25 cellular contexts compared by ENCODE assay signal in the genomic region with DNA sequence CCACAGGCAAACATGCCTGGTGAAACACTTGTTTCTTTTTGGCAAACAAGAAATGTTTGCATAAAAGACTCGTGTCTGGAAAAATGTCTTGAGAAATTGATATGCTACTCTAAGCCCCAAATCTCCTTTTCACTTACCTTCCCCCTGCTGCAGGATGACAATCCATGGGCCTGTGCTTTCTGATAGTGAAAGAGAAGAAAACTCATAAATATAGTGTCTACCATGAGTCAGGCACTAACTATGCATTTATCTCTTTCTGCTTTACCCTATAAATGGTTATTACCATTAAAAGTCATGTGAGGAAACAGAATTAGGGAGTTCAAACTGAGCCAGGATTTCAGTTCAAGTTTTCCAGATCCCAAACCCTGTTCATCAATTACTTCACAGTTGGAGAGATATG.
"Had no signal": no experiment of that assay in that cellular context is flagged by ENCODE, and none has a peak within 500 bp of the region (broad histone marks: within the 10 kb centered on the region; RNA-seq: fewer than 3 reads in every experiment).

No MANE protein-coding gene starts in this region.

- H3K27me3 Mint-ChIP-seq: activated CD4-positive, alpha-beta memory T cell treated with anti-CD3 and anti-CD28 coated beads for 36 hours; activated CD4-positive, alpha-beta T cell treated with anti-CD3 and anti-CD28 coated beads, Interleukin-2, amount 10 ng/mL, durations not matched to agents 7 days and 5 days; activated naive CD8-positive, alpha-beta T cell; activated T-helper 17 cell treated with anti-CD3 and anti-CD28 coated beads, Interleukin-2, amount 50 U/mL, for 72 hours had no signal

- H3K36me3 Mint-ChIP-seq: activated CD4-positive, alpha-beta memory T cell treated with anti-CD3 and anti-CD28 coated beads for 36 hours; activated naive CD8-positive, alpha-beta T cell had no signal

- H3K9me3 ChIP-seq: Peyer's patch, SJCRH30 had no signal

- H3K4me3 ChIP-seq: Peyer's patch, SJCRH30 had no signal

- H3K27ac Mint-ChIP-seq: activated CD4-positive, alpha-beta memory T cell treated with anti-CD3 and anti-CD28 coated beads for 36 hours; activated CD4-positive, alpha-beta T cell treated with anti-CD3 and anti-CD28 coated beads, Interleukin-2, amount 10 ng/mL, durations not matched to agents 7 days and 5 days; activated naive CD4-positive, alpha-beta T cell treated with anti-CD3 and anti-CD28 coated beads for 36 hours; activated naive CD8-positive, alpha-beta T cell; activated T-helper 17 cell treated with anti-CD3 and anti-CD28 coated beads, Interleukin-2, amount 50 U/mL, for 72 hours; T-helper 1 cell treated with Interleukin-12 subunit alpha and Interleukin-12 subunit beta and Interleukin-4 antibody, amounts not matched to agents 30 μg/mL and 1 μg/mL, for 36 hours had no signal

- H3K27me3 ChIP-seq: Peyer's patch, SJCRH30 had no signal

- H3K9me3 Mint-ChIP-seq: activated CD4-positive, alpha-beta memory T cell treated with anti-CD3 and anti-CD28 coated beads for 36 hours; activated CD4-positive, alpha-beta T cell treated with anti-CD3 and anti-CD28 coated beads, Interleukin-2, amount 10 ng/mL, durations not matched to agents 7 days and 5 days; activated naive CD4-positive, alpha-beta T cell treated with anti-CD3 and anti-CD28 coated beads for 36 hours; activated T-helper 17 cell treated with anti-CD3 and anti-CD28 coated beads, Interleukin-2, amount 50 U/mL, for 72 hours; T-helper 1 cell treated with Interleukin-12 subunit alpha and Interleukin-12 subunit beta and Interleukin-4 antibody, amounts not matched to agents 30 μg/mL and 1 μg/mL, for 36 hours had no signal

- ATAC-seq: activated T-helper 17 cell treated with anti-CD3 and anti-CD28 coated beads, Interleukin-2, amount 50 U/mL, for 72 hours had no signal

- H3K4me3 Mint-ChIP-seq: activated CD4-positive, alpha-beta memory T cell treated with anti-CD3 and anti-CD28 coated beads for 36 hours; activated CD4-positive, alpha-beta T cell treated with anti-CD3 and anti-CD28 coated beads, Interleukin-2, amount 10 ng/mL, durations not matched to agents 7 days and 5 days; activated naive CD4-positive, alpha-beta T cell treated with anti-CD3 and anti-CD28 coated beads for 36 hours; activated naive CD8-positive, alpha-beta T cell; activated T-helper 17 cell treated with anti-CD3 and anti-CD28 coated beads, Interleukin-2, amount 50 U/mL, for 72 hours; T-helper 1 cell treated with Interleukin-12 subunit alpha and Interleukin-12 subunit beta and Interleukin-4 antibody, amounts not matched to agents 30 μg/mL and 1 μg/mL, for 36 hours had no signal

- H3K4me1 Mint-ChIP-seq: activated CD4-positive, alpha-beta T cell treated with anti-CD3 and anti-CD28 coated beads, Interleukin-2, amount 10 ng/mL, durations not matched to agents 7 days and 5 days; activated T-helper 17 cell treated with anti-CD3 and anti-CD28 coated beads, Interleukin-2, amount 50 U/mL, for 72 hours had no signal

- H3K4me1 ChIP-seq: Peyer's patch, SJCRH30 had no signal

- H3K36me3 ChIP-seq: Peyer's patch, SJCRH30 had no signal

- DNase-seq: activated CD4-positive, alpha-beta memory T cell treated with anti-CD3 and anti-CD28 coated beads for 36 hours; activated CD4-positive, alpha-beta T cell treated with anti-CD3 and anti-CD28 coated beads, Interleukin-2, amount 10 ng/mL, durations not matched to agents 7 days and 5 days; activated CD4-positive, CD25-positive, alpha-beta regulatory T cell; activated gamma-delta T cell; activated naive CD4-positive, alpha-beta T cell treated with anti-CD3 and anti-CD28 coated beads for 36 hours; activated T-cell treated with anti-CD3 and anti-CD28 coated beads for 4 hours; activated T-cell treated with anti-CD3 and anti-CD28 coated beads, Interleukin-2, amount 50 U/mL, for 48 hours; cerebellar nuclear complex; Karpas-422; MM.1S; NCI-H1105 treated with DMSO at 0.1 percent for 48 hours; NCI-H1436 treated with DMSO at 0.1 percent for 48 hours; NCI-H187 treated with DMSO at 0.1 percent for 48 hours; NCI-H2081 treated with DMSO at 0.1 percent for 48 hours; NCI-H446; NCI-H524; NCI-H82; OCI-M1; Peyer's patch; Right ventricle myocardium superior; SJCRH30 had no signal

- H3K27ac ChIP-seq: Peyer's patch, RWPE1, SJCRH30 had no signal
